In the genomic region with DNA sequence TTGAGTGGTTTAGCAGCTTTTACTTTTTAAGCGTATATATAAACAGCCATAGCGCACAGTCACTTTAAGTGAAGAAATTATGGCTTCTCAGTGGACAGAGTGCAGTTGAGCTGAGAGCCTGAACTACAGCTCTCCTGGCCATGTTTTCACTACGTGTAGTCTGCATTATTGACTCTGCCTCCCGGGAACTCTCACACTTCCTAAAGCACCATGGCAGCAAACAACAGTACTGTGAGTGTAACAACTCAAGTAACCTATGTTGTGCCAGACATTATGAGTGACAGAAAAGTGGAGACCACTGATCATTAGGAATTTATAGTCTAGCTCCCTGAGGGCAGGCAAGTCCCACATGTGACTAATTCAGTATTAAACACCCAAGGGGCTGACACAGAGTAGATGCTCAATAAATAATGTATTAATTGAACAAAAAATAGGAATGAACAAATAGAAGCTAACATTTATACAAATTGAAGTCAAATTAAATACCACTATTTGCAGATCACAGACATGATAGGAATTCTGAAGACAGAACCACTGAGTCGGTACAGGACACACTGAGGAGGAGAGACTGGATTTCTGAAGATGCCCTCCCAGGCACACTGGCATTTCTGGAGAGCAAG, we compare ENCODE assay signal across 1 cellular context.
TF ChIP-seq lines count a peak whose summit lies in the region.

No MANE protein-coding gene starts in this region.

TF ChIP-seq in HEK293, 187 proteins besides CTCF, POLR2A, EP300 and RAD21 (continued from another document):
- 0 out of 2 replicates have a peak, but pooled peaks have one; percentile 35 for TF ChIP-seq PRDM6 (tag by site-specific recombination; IDR thresholded peaks at IDR 0.05)
- no peak for TF ChIP-seq ZNF677 (tag by site-specific recombination; IDR thresholded peaks at IDR 0.05)
- no peak for TF ChIP-seq ZNF114 (tag by site-specific recombination; IDR thresholded peaks at IDR 0.05)
- 0 out of 2 replicates have a peak, but pooled peaks have one; percentile 6 for TF ChIP-seq KLF10 (tag by site-specific recombination; IDR thresholded peaks at IDR 0.05)
- peak; percentile 77 for TF ChIP-seq GLIS1 (tag by site-specific recombination; IDR thresholded peaks at IDR 0.05)
